In the genomic region with DNA sequence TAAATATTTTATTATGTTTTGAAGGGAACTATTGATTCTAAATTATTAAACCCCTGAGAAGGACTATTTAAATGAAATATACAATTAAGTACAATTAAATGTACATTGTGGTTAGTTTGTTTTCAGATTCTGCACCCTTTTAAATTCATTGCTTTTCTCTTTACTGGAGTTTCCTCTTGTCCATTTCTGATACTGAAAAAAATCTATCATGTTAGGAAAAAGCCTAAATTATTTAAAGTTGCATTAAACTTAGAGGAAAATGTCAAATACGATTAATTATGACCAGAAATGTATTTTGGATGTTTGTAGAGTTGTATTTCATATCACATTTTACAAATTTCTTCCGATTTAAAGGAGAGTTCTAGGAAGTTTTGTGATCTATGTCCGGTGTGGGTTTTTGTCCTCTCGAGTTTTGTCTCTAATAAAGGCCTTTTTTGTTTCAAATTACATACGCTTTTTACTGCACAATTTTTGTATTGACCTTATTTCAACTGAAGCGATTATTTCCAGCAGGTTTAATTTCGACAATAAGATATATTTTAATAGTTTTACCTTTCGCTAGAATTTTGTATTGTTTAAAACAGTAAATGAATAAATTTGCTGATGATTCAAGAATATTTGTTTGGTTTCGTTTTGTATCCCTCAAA, we compare ENCODE assay signal across 14 cellular contexts. TPM values are rescaled to one million over a fixed set of nuclear protein-coding genes. Genes with fewer than 3 reads are reported as not detected.
A peak's percentile ranks its signal among the peaks of the same experiment; 100 is the strongest.
DNase-seq lines count a peak whose midpoint lies in the region; ATAC-seq, FAIRE-seq and TF ChIP-seq lines count a peak whose summit lies in the region.
"Had no signal": no experiment of that assay in that cellular context is flagged by ENCODE, and none has a peak within 500 bp of the region (broad histone marks: within the 10 kb centered on the region; RNA-seq: fewer than 3 reads in every experiment).

No MANE protein-coding gene starts in this region.

- H3K9ac ChIP-seq in HepG2 (ENCODE audit: insufficient read depth, low read depth, low read length), result peak overlapping the region; percentile 70; the same call in 1 of the 2 replicates
- H3K9ac ChIP-seq in iPS-15b (ENCODE audit: low read depth, low read length), result no peak overlapping the region

- CTCF ChIA-PET in HepG2 (lab: Yijun Ruan, JAX; ENCODE audit: low intra/inter-chr PET ratio, low total read pairs), result no interaction called here

- DNase-seq in HepG2 (ENCODE audit: low spot score), result no peak
- DNase-seq in right lobe of liver, result no peak
- DNase-seq in type B pancreatic cell (ENCODE audit: extremely low spot score, unreplicated experiment), result no peak
- DNase-seq in KBM-7, result no peak
- DNase-seq in AML-193 (lab: John Stamatoyannopoulos, UW), result no peak
- DNase-seq: activated effector memory CD4-positive, alpha-beta T cell treated with Interleukin-2 at 50 U/mL for 16 hours; BE2C; lower lobe of right lung; NCI-H2171 treated with DMSO at 0.1 percent for 48 hours had no signal

- ATAC-seq in HepG2 (no peak), right lobe of liver (no peak), GM18505 (IDR thresholded peaks at IDR 0.05; ENCODE audit: unreplicated experiment) (no peak)
- ATAC-seq: lower lobe of right lung, Right ventricle myocardium inferior had no signal

- FAIRE-seq in HepG2 (lab: Jason Lieb, UNC) (no peak), TTC549 (lab: Jason Lieb, UNC) (peak; percentile 82)

- 25% methylated on average over 9 of the region's 9 CpGs for WGBS in HepG2 (ENCODE audit: low lambda C conversion rate)
- WGBS in right lobe of liver (ENCODE audit: insufficient coverage, low coverage, low lambda C conversion rate, missing lambda C conversion rate), result 21% methylated on average over 9 of the region's 9 CpGs

- H3K4me1 Mint-ChIP-seq in type B pancreatic cell (ENCODE audit: unreplicated experiment), result peaks cover 16% of the 10 kb centered on the region

- peaks cover 41% of the 10 kb centered on the region for H3K4me1 ChIP-seq in HepG2 (ENCODE audit: insufficient read depth, low read length)
- H3K4me1 ChIP-seq in right lobe of liver, result peaks cover 0 to 44% (median 13%) of the 10 kb centered on the region in 4 donors
- no peaks in the 10 kb centered on the region for H3K4me1 ChIP-seq in iPS-15b (ENCODE audit: control insufficient read depth, insufficient read depth, low read length)
- H3K4me1 ChIP-seq: BE2C had no signal

- H3K9me3 Mint-ChIP-seq in type B pancreatic cell, result no peaks in the 10 kb centered on the region

- no peaks in the 10 kb centered on the region for H3K79me2 ChIP-seq in HepG2 (ENCODE audit: insufficient read depth, low read length)

- H3K36me3 ChIP-seq in HepG2 (replicated peaks in 1 of 2; ENCODE audit: control insufficient read depth in 1 of 2, insufficient read depth in 2 of 2, low read length in 2 of 2) (no peaks in the 10 kb centered on the region), right lobe of liver (no peaks in the 10 kb centered on the region), iPS-15b (ENCODE audit: control insufficient read depth, insufficient read depth, low read length) (no peaks in the 10 kb centered on the region)
- H3K36me3 ChIP-seq: BE2C, lower lobe of right lung had no signal

- H3K27ac Mint-ChIP-seq in type B pancreatic cell, result no peak overlapping the region

- TF ChIP-seq CTCF in HepG2 (CRISPR knock-in tag; IDR thresholded peaks at IDR 0.05), result no peak
- no peak for TF ChIP-seq CTCF in right lobe of liver (IDR thresholded peaks at IDR 0.05)
- TF ChIP-seq CTCF in type B pancreatic cell (conservative IDR thresholded peaks at IDR 0.05), result no peak

- POLR2A ChIA-PET in HepG2 (lab: Yijun Ruan, JAX), result no interaction called here

- no peaks in the 10 kb centered on the region for H3K9me3 ChIP-seq in HepG2 (ENCODE audit: low read length)
- no peaks in the 10 kb centered on the region for H3K9me3 ChIP-seq in right lobe of liver
- no peaks in the 10 kb centered on the region for H3K9me3 ChIP-seq in iPS-15b (ENCODE audit: control insufficient read depth, insufficient read depth, low read length)
- H3K9me3 ChIP-seq: BE2C, lower lobe of right lung had no signal

- in situ Hi-C loops in HepG2 (cut with HindIII; ENCODE audit: extremely low pct_ligation_motif_present, low pct_unique_long_range_greater_than_20kb), result no loop called here
- in situ Hi-C loops in KBM-7 (cut with MboI; ENCODE audit: low pct_unique_long_range_greater_than_20kb, low sequenced_read_pairs), result no loop called here

- H3K4me3 Mint-ChIP-seq in type B pancreatic cell, result peak overlapping the region; percentile 69

- H3K4me3 ChIP-seq in HepG2 (replicated peaks in 1 of 3; ENCODE audit: insufficient read depth in 1 of 3, low read depth in 2 of 3, low read length in 3 of 3) (peak overlapping the region in 1 of 3 experiments; percentile 90; a peak in 4 of 6 replicates), right lobe of liver (no peak overlapping the region), iPS-15b (ENCODE audit: low read depth, low read length) (peak overlapping the region; percentile 72)

- H3K36me3 Mint-ChIP-seq in type B pancreatic cell, result no peaks in the 10 kb centered on the region

- peaks cover 9 to 72% of the 10 kb centered on the region in 2 experiments for H3K27me3 ChIP-seq in HepG2 (ENCODE audit: control insufficient read depth in 1 of 2, insufficient read depth in 2 of 2, low read length in 2 of 2)
- H3K27me3 ChIP-seq in right lobe of liver, result peaks cover 12 to 52% of the 10 kb centered on the region in 2 donors
- H3K27me3 ChIP-seq in iPS-15b (ENCODE audit: control insufficient read depth, insufficient read depth, low read length), result peaks cover 59% of the 10 kb centered on the region

- TF ChIP-seq EP300 in HepG2 (IDR thresholded peaks at IDR 0.05; ENCODE audit: low read depth in 2 of 2, low read length in 2 of 2) (no peak), HepG2 (CRISPR knock-in tag; IDR thresholded peaks at IDR 0.05; ENCODE audit: borderline replicate concordance) (no peak)

- BruUV-seq in HepG2 (replicated peaks; lab: Mats Ljungman, UMichigan), result no TSS peak

- H2AFZ ChIP-seq in HepG2 (ENCODE audit: low read length), result no peak overlapping the region

- H4K20me1 ChIP-seq in HepG2 (ENCODE audit: insufficient read depth, low read length), result no peaks in the 10 kb centered on the region

- intact Hi-C loops in HepG2 (cut with micrococcal nuclease; ENCODE audit: unreplicated experiment) (loop anchor here (5.0 kb wide), 1 partner anchor 439 kb away; no protein-coding TSS in a partner anchor), right lobe of liver (cut with DNase I) (no loop called here)

- TF ChIP-seq POLR2A in HepG2 (IDR thresholded peaks at IDR 0.05; ENCODE audit: insufficient read depth in 1 of 2, low read depth in 2 of 2, low read length in 2 of 2), result no peak
- TF ChIP-seq POLR2A in right lobe of liver (IDR thresholded peaks at IDR 0.05), result no peak
- TF ChIP-seq POLR2A in GM18505 (IDR thresholded peaks at IDR 0.05; ENCODE audit: borderline replicate concordance, extremely low read depth, insufficient read depth, insufficient read length), result no peak

- no peak overlapping the region for H3K27ac ChIP-seq in HepG2 (ENCODE audit: extremely low read length, insufficient read depth, low read length)
- no peak overlapping the region for H3K27ac ChIP-seq in right lobe of liver
- H3K27ac ChIP-seq: coronary artery, lower lobe of right lung had no signal

- no peak for TF ChIP-seq RAD21 in HepG2 (CRISPR knock-in tag; IDR thresholded peaks at IDR 0.05)

- peaks cover 77% of the 10 kb centered on the region for H3K27me3 Mint-ChIP-seq in type B pancreatic cell

- H3K4me2 ChIP-seq in HepG2 (ENCODE audit: low read depth, low read length), result peak overlapping the region; percentile 99; the same call in 1 of the 2 replicates

TF ChIP-seq in HepG2, 621 proteins besides CTCF, POLR2A, EP300 and RAD21:
- TF ChIP-seq CBX2 (IDR thresholded peaks at IDR 0.05; ENCODE audit: low read depth, low read length), result peak; percentile 88
- no peak for TF ChIP-seq CBX2 (CRISPR knock-in tag; IDR thresholded peaks at IDR 0.05; ENCODE audit: low read depth)
- TF ChIP-seq KDM2A (CRISPR knock-in tag; IDR thresholded peaks at IDR 0.05; ENCODE audit: borderline replicate concordance, low read depth), result no peak
TF ChIP-seq in HepG2: peak in this region for 1.

RNA-seq across cellular contexts. Expression of gene SATB2, which starts 3.2 kb away (rescaled TPM):
- 5.2 and 5.5 TPM in 2 replicates for total RNA-seq in HepG2 (2016; rRNA removed; fragmentation: Illumina TruSeq; extraction: Trizol)
- 33.3 and 40.2 TPM in 2 replicates for total RNA-seq in HepG2 (2016; cell fraction: cytosol; rRNA removed; fragmentation: Illumina TruSeq; extraction: Trizol; ENCODE audit: low read depth)
- 4.6 and 5.5 TPM in 2 replicates for total RNA-seq in HepG2 (2016; cell fraction: insoluble cytoplasmic fraction; rRNA removed; fragmentation: Illumina TruSeq; extraction: Trizol)
- total RNA-seq in HepG2 (2016; cell fraction: membrane; rRNA removed; fragmentation: Illumina TruSeq; extraction: Trizol), result 10.3 and 11.5 TPM in 2 replicates
- total RNA-seq in HepG2 (2016; cell fraction: nucleus; rRNA removed; fragmentation: Illumina TruSeq; extraction: Trizol), result 14.8 and 18.4 TPM in 2 replicates
- 2.5 and 4.3 TPM in 2 replicates for polyA plus RNA-seq in HepG2 (2011; rRNA removed)
- 1.4 and 1.8 TPM in 2 replicates for polyA plus RNA-seq in HepG2 (2011; cell fraction: cytosol; rRNA removed)
- polyA plus RNA-seq in HepG2 (2011; cell fraction: nucleus; rRNA removed), result 10.0 and 10.6 TPM in 2 replicates
- polyA plus RNA-seq in HepG2 (2012), result 2.3 and 3.7 TPM in 2 replicates
- polyA plus RNA-seq in HepG2 (2016; cell fraction: cytosol; fragmentation: Illumina TruSeq; extraction: Trizol; ENCODE audit: low read depth), result 0.33 and 0.40 TPM in 2 replicates
- 6.6 and 7.2 TPM in 2 replicates for polyA plus RNA-seq in HepG2 (2016; cell fraction: insoluble cytoplasmic fraction; fragmentation: Illumina TruSeq; extraction: Trizol; ENCODE audit: low read depth)
- polyA plus RNA-seq in HepG2 (2016; cell fraction: membrane; fragmentation: Illumina TruSeq; extraction: Trizol; ENCODE audit: low read depth), result 1.7 and 1.9 TPM in 2 replicates
- polyA plus RNA-seq in HepG2 (2016; cell fraction: nucleus; fragmentation: Illumina TruSeq; extraction: Trizol; ENCODE audit: insufficient read depth, low read depth), result 12.5 and 13.9 TPM in 2 replicates
- polyA minus RNA-seq in HepG2 (2011; rRNA and poly(A)+ RNA removed; ENCODE audit: low replicate concordance), result 4.6 and 7.1 TPM in 2 replicates
- 2.8 and 3.7 TPM in 2 replicates for polyA minus RNA-seq in HepG2 (2011; cell fraction: cytosol; rRNA and poly(A)+ RNA removed)
- 19.8 and 22.8 TPM in 2 replicates for polyA minus RNA-seq in HepG2 (2011; cell fraction: nucleus; rRNA and poly(A)+ RNA removed)
- total RNA-seq in right lobe of liver, result 1 to 10 TPM; 3.3 to 8.5 (median 6.0) TPM
- 3.2 and 19.1 TPM in 2 replicates for total RNA-seq in type B pancreatic cell (ENCODE audit: low replicate concordance)
